ENCODE assay signal across 19 cellular contexts in genomic region chr13:113049521-113049941, GRCh38. TPM values are rescaled to one million over a fixed set of nuclear protein-coding genes. Genes with fewer than 3 reads are reported as not detected.
DNase-seq lines count a peak whose midpoint lies in the region; ATAC-seq and TF ChIP-seq lines count a peak whose summit lies in the region.
"Had no signal": no experiment of that assay in that cellular context is flagged by ENCODE, and none has a peak within 500 bp of the region (broad histone marks: within the 10 kb centered on the region; RNA-seq: fewer than 3 reads in every experiment).

No MANE protein-coding gene starts in this region.

- H3K23ac ChIP-seq in mesendoderm (ENCODE audit: low read length) = no peak overlapping the region

- intact Hi-C loops in esophagus squamous epithelium (cut with DNase I) (no loop called here), lower lobe of right lung (cut with DNase I) (no loop called here)
- intact Hi-C loops in activated CD8-positive, alpha-beta T cell treated with anti-CD3 and anti-CD28 coated beads for 36 hours (cut with micrococcal nuclease) = no loop called here

- no peak overlapping the region for H3K27ac Mint-ChIP-seq in activated CD8-positive, alpha-beta T cell treated with anti-CD3 and anti-CD28 coated beads for 36 hours
- H3K27ac Mint-ChIP-seq: activated CD8-positive, alpha-beta memory T cell treated with anti-CD3 and anti-CD28 coated beads, Interleukin-2, amount 10 ng/mL, durations not matched to agents 7 days and 5 days; naive thymus-derived CD8-positive, alpha-beta T cell; T-helper 1 cell treated with Interleukin-12 subunit alpha and Interleukin-12 subunit beta and Interleukin-4 antibody, amounts not matched to agents 30 μg/mL and 1 μg/mL, for 36 hours had no signal

- H3K79me2 ChIP-seq in mesendoderm (ENCODE audit: control insufficient read depth, insufficient read depth, low read length) = no peaks in the 10 kb centered on the region

- H2AK5ac ChIP-seq in mesendoderm (ENCODE audit: low read length) = no peak overlapping the region

- no peaks in the 10 kb centered on the region for H3K4me1 Mint-ChIP-seq in activated CD8-positive, alpha-beta T cell treated with anti-CD3 and anti-CD28 coated beads for 36 hours (ENCODE audit: low read depth)
- H3K4me1 Mint-ChIP-seq: activated CD8-positive, alpha-beta memory T cell treated with anti-CD3 and anti-CD28 coated beads, Interleukin-2, amount 10 ng/mL, durations not matched to agents 7 days and 5 days had no signal

- H3K4me3 ChIP-seq in WERI-Rb-1 (ENCODE audit: low read depth, low read length) (no peak overlapping the region), esophagus squamous epithelium (no peak overlapping the region), lower lobe of right lung (no peak overlapping the region), mesendoderm (ENCODE audit: low read length) (no peak overlapping the region)
- H3K4me3 ChIP-seq: BLaER1 treated with 17β-estradiol and CSF1 and Interleukin-3, amounts not matched to agents 10 nM and 100 nM; tibial nerve had no signal

- POLR2A ChIA-PET in activated CD8-positive, alpha-beta T cell treated with anti-CD3 and anti-CD28 coated beads for 36 hours (lab: Charles Lee) = no interaction called here

- no peak overlapping the region for H3K56ac ChIP-seq in mesendoderm (ENCODE audit: low read length)

- no peaks in the 10 kb centered on the region for H3K27me3 Mint-ChIP-seq in activated CD8-positive, alpha-beta T cell treated with anti-CD3 and anti-CD28 coated beads for 36 hours
- H3K27me3 Mint-ChIP-seq: activated CD8-positive, alpha-beta memory T cell treated with anti-CD3 and anti-CD28 coated beads, Interleukin-2, amount 10 ng/mL, durations not matched to agents 7 days and 5 days; naive thymus-derived CD8-positive, alpha-beta T cell had no signal

- DNase-seq in WERI-Rb-1 (no peak), esophagus squamous epithelium (lab: John Stamatoyannopoulos, UW) (no peak), lower lobe of right lung (peak; percentile 40), superior temporal gyrus (ENCODE audit: extremely low spot score) (peak; percentile 87), mesendoderm (no peak), NCI-H774 (lab: John Stamatoyannopoulos, UW) (no peak)
- no peak for DNase-seq in activated CD8-positive, alpha-beta T cell treated with anti-CD3 and anti-CD28 coated beads for 36 hours
- DNase-seq: activated CD4-positive, CD25-positive, alpha-beta regulatory T cell; activated CD8-positive, alpha-beta memory T cell treated with anti-CD3 and anti-CD28 coated beads, Interleukin-2, amount 10 ng/mL, durations not matched to agents 7 days and 5 days; activated naive CD4-positive, alpha-beta T cell; DMS53; NCI-H146; NCI-H2227 treated with DMSO at 0.1 percent for 48 hours had no signal

- H3K9me3 Mint-ChIP-seq in activated CD8-positive, alpha-beta T cell treated with anti-CD3 and anti-CD28 coated beads for 36 hours = no peaks in the 10 kb centered on the region
- H3K9me3 Mint-ChIP-seq: naive thymus-derived CD8-positive, alpha-beta T cell; T-helper 1 cell treated with Interleukin-12 subunit alpha and Interleukin-12 subunit beta and Interleukin-4 antibody, amounts not matched to agents 30 μg/mL and 1 μg/mL, for 36 hours had no signal

- H2BK120ac ChIP-seq in mesendoderm (ENCODE audit: low read depth, low read length) = no peak overlapping the region

- H3K36me3 ChIP-seq in WERI-Rb-1 (peaks cover 63% of the 10 kb centered on the region), esophagus squamous epithelium (peaks cover 0 to 47% (median 0%) of the 10 kb centered on the region in 3 donors), lower lobe of right lung (peaks cover 21% of the 10 kb centered on the region), mesendoderm (ENCODE audit: control insufficient read depth, insufficient read depth, low read length) (no peaks in the 10 kb centered on the region)
- H3K36me3 ChIP-seq: BLaER1 treated with 17β-estradiol and CSF1 and Interleukin-3, amounts not matched to agents 10 nM and 100 nM; tibial nerve had no signal

- TF ChIP-seq CTCF in WERI-Rb-1 (IDR thresholded peaks at IDR 0.05; ENCODE audit: low read depth, low read length) (no peak), esophagus squamous epithelium (IDR thresholded peaks at IDR 0.05) (no peak), lower lobe of right lung (IDR thresholded peaks at IDR 0.05) (no peak)
- no peak for TF ChIP-seq CTCF in activated CD8-positive, alpha-beta T cell treated with anti-CD3 and anti-CD28 coated beads for 36 hours (IDR thresholded peaks at IDR 0.05)

- H3K9me3 ChIP-seq in WERI-Rb-1 (ENCODE audit: severe bottlenecking) (no peaks in the 10 kb centered on the region), esophagus squamous epithelium (no peaks in the 10 kb centered on the region), lower lobe of right lung (no peaks in the 10 kb centered on the region)
- H3K9me3 ChIP-seq: BLaER1 treated with 17β-estradiol and CSF1 and Interleukin-3, amounts not matched to agents 10 nM and 100 nM; tibial nerve had no signal

- H2BK5ac ChIP-seq in mesendoderm (ENCODE audit: low read length) = no peak overlapping the region

- H3K4ac ChIP-seq in mesendoderm (ENCODE audit: low read depth, low read length) = no peak overlapping the region

- peaks cover 0 to 30% (median 0%) of the 10 kb centered on the region in 3 donors for H3K4me1 ChIP-seq in esophagus squamous epithelium
- H3K4me1 ChIP-seq in lower lobe of right lung = no peaks in the 10 kb centered on the region
- H3K4me1 ChIP-seq in mesendoderm (ENCODE audit: control insufficient read depth, low read depth, low read length) = peaks cover 2% of the 10 kb centered on the region

- H4K5ac ChIP-seq in mesendoderm (ENCODE audit: low read length) = no peak overlapping the region

- H3K27ac ChIP-seq in WERI-Rb-1 (peak overlapping the region; percentile 3; the same call in 1 of the 2 replicates), esophagus squamous epithelium (peak overlapping the region in 3 of 4 donors; percentile 30 to 58 (median 36)), lower lobe of right lung (no peak overlapping the region), mesendoderm (ENCODE audit: low read depth, low read length) (no peak overlapping the region)
- H3K27ac ChIP-seq: BLaER1 treated with 17β-estradiol and CSF1 and Interleukin-3, amounts not matched to agents 10 nM and 100 nM had no signal

- 33 to 78% methylated on average over 1 to 6 of the region's 13 CpGs for WGBS in esophagus squamous epithelium, 2 donors
- no CpG with 5 or more reads among the region's 13 CpGs for WGBS in mesendoderm (ENCODE audit: extremely low coverage, insufficient coverage, low lambda C conversion rate)

- H3K18ac ChIP-seq in mesendoderm (ENCODE audit: low read length) = no peak overlapping the region

- H4K8ac ChIP-seq in mesendoderm (ENCODE audit: low read depth, low read length) = no peak overlapping the region

- H3K27me3 ChIP-seq in WERI-Rb-1 (ENCODE audit: insufficient read depth, low read depth, severe bottlenecking) = no peaks in the 10 kb centered on the region
- no peaks in the 10 kb centered on the region for H3K27me3 ChIP-seq in esophagus squamous epithelium
- H3K27me3 ChIP-seq in lower lobe of right lung (ENCODE audit: low read depth) = peaks cover 4% of the 10 kb centered on the region
- no peaks in the 10 kb centered on the region for H3K27me3 ChIP-seq in mesendoderm (ENCODE audit: insufficient read depth, low read length, poor library complexity)
- H3K27me3 ChIP-seq: BLaER1 treated with 17β-estradiol and CSF1 and Interleukin-3, amounts not matched to agents 10 nM and 100 nM had no signal

- CTCF ChIA-PET in activated CD8-positive, alpha-beta T cell treated with anti-CD3 and anti-CD28 coated beads for 36 hours (lab: Charles Lee) = no interaction called here

- H2BK15ac ChIP-seq in mesendoderm (replicated peaks; ENCODE audit: low read depth) = no peak overlapping the region

- H3K4me3 Mint-ChIP-seq in activated CD8-positive, alpha-beta T cell treated with anti-CD3 and anti-CD28 coated beads for 36 hours = no peak overlapping the region
- H3K4me3 Mint-ChIP-seq: activated CD8-positive, alpha-beta memory T cell treated with anti-CD3 and anti-CD28 coated beads, Interleukin-2, amount 10 ng/mL, durations not matched to agents 7 days and 5 days; naive thymus-derived CD8-positive, alpha-beta T cell; T-helper 1 cell treated with Interleukin-12 subunit alpha and Interleukin-12 subunit beta and Interleukin-4 antibody, amounts not matched to agents 30 μg/mL and 1 μg/mL, for 36 hours had no signal

- ATAC-seq in lower lobe of right lung = no peak
- no peak for ATAC-seq in activated CD8-positive, alpha-beta T cell treated with anti-CD3 and anti-CD28 coated beads for 36 hours
- ATAC-seq: activated CD8-positive, alpha-beta memory T cell treated with anti-CD3 and anti-CD28 coated beads, Interleukin-2, amount 10 ng/mL, durations not matched to agents 7 days and 5 days; naive thymus-derived CD8-positive, alpha-beta T cell had no signal

- no peak overlapping the region for H3K9ac ChIP-seq in mesendoderm (ENCODE audit: low read length)
- H3K9ac ChIP-seq: BLaER1 treated with 17β-estradiol and CSF1 and Interleukin-3, amounts not matched to agents 10 nM and 100 nM had no signal

- no peaks in the 10 kb centered on the region for H3K36me3 Mint-ChIP-seq in activated CD8-positive, alpha-beta T cell treated with anti-CD3 and anti-CD28 coated beads for 36 hours (ENCODE audit: low read depth)
- H3K36me3 Mint-ChIP-seq: activated CD8-positive, alpha-beta memory T cell treated with anti-CD3 and anti-CD28 coated beads, Interleukin-2, amount 10 ng/mL, durations not matched to agents 7 days and 5 days had no signal

- no peak for TF ChIP-seq POLR2A in esophagus squamous epithelium (IDR thresholded peaks at IDR 0.05)

- H3K79me1 ChIP-seq in mesendoderm (ENCODE audit: low read length) = no peaks in the 10 kb centered on the region

- no peak overlapping the region for H3K4me2 ChIP-seq in mesendoderm (ENCODE audit: low read length)
- H3K4me2 ChIP-seq: BLaER1 treated with 17β-estradiol and CSF1 and Interleukin-3, amounts not matched to agents 10 nM and 100 nM had no signal

RNA-seq across cellular contexts. Expression of gene F7, which starts 56.1 kb away (rescaled TPM):
- total RNA-seq in esophagus squamous epithelium (not detected), lower lobe of right lung (not detected)
- total RNA-seq in activated CD8-positive, alpha-beta T cell treated with anti-CD3 and anti-CD28 coated beads for 36 hours = under 1 TPM; 0.20 to 0.45 TPM
- polyA plus RNA-seq in mesendoderm (2013, experiment 1 of 2) = 0.20 TPM
- polyA plus RNA-seq in mesendoderm (2013, experiment 2 of 2) = 0.18 TPM
- total RNA-seq: activated CD8-positive, alpha-beta memory T cell treated with anti-CD3 and anti-CD28 coated beads, Interleukin-2, amount 10 ng/mL, durations not matched to agents 7 days and 5 days; dermis microvascular lymphatic vessel endothelial cell; M059J; tibial nerve had no signal

Comparison
In these comparisons a context has a peak if more than half of its experiments do, and no peak if none do; other contexts are left out.
1. DNase-seq: peak in lower lobe of right lung (single experiment) and superior temporal gyrus (single experiment); none in WERI-Rb-1 (single experiment), esophagus squamous epithelium (single experiment), activated CD8-positive, alpha-beta T cell treated with anti-CD3 and anti-CD28 coated beads for 36 hours (single experiment), mesendoderm (single experiment) and NCI-H774 (single experiment).
2. H3K27ac ChIP-seq: peak in WERI-Rb-1 (single experiment) and esophagus squamous epithelium (3 of 4); none in lower lobe of right lung (single experiment) and mesendoderm (single experiment).